Comparison of ENCODE assay signal across 10 cellular contexts in genomic region chr2:215657844-215658243, GRCh38.
DNase-seq lines count a peak whose midpoint lies in the region; ATAC-seq and TF ChIP-seq lines count a peak whose summit lies in the region.
"Had no signal": no experiment of that assay in that cellular context is flagged by ENCODE, and none has a peak within 500 bp of the region (broad histone marks: within the 10 kb centered on the region; RNA-seq: fewer than 3 reads in every experiment).

No MANE protein-coding gene starts in this region.

- H3K9me2 ChIP-seq in PC-9 (ENCODE audit: insufficient read depth), result no peaks in the 10 kb centered on the region

- H3K27ac ChIP-seq in osteoblast (ENCODE audit: low read depth, low read length), result peak overlapping the region; percentile 91
- no peak overlapping the region for H3K27ac ChIP-seq in PC-9

- no peak overlapping the region for H3K4me3 Mint-ChIP-seq in stimulated activated effector memory CD8-positive, alpha-beta T cell treated with anti-CD3 and anti-CD28 coated beads, Interleukin-12 subunit alpha, Interleukin-12 subunit beta, amount 100 ng/mL, for 72 hours

- H3F3A ChIP-seq in PC-9 (ENCODE audit: insufficient read depth, low read depth), result no peaks in the 10 kb centered on the region

- no peak for ATAC-seq in stimulated activated effector memory CD8-positive, alpha-beta T cell treated with anti-CD3 and anti-CD28 coated beads, Interleukin-12 subunit alpha, Interleukin-12 subunit beta, amount 100 ng/mL, for 72 hours
- no peak for ATAC-seq in Right ventricle myocardium inferior

- H3K9me3 ChIP-seq in osteoblast (ENCODE audit: low read depth, low read length), result no peaks in the 10 kb centered on the region
- H3K9me3 ChIP-seq in BE2C, result no peaks in the 10 kb centered on the region
- no peaks in the 10 kb centered on the region for H3K9me3 ChIP-seq in PC-9 (ENCODE audit: insufficient read depth, low read depth)

- DNase-seq in AG09319 (ENCODE audit: extremely low read depth, low read depth) (peak; percentile 67), RKO (ENCODE audit: low spot score) (peak; percentile 55), fibroblast of gingiva (ENCODE audit: low read depth) (peak; percentile 66), osteoblast (ENCODE audit: insufficient read length, low spot score, missing footprints) (peak; percentile 58), BE2C (no peak), PC-9 (no peak), Right ventricle myocardium inferior (ENCODE audit: missing footprints) (no peak)
- DNase-seq in stimulated activated effector memory CD8-positive, alpha-beta T cell treated with anti-CD3 and anti-CD28 coated beads, Interleukin-12 subunit alpha, Interleukin-12 subunit beta, amount 100 ng/mL, for 72 hours (ENCODE audit: low spot score in 2 of 2), result no peak
- DNase-seq: GOT3, left cardiac atrium had no signal

- H3K4me2 ChIP-seq in osteoblast (ENCODE audit: insufficient read depth, low read length) (peak overlapping the region; percentile 23), PC-9 (no peak overlapping the region)

- H3K27me3 ChIP-seq in osteoblast (ENCODE audit: insufficient read depth, low read length) (no peaks in the 10 kb centered on the region), BE2C (no peaks in the 10 kb centered on the region), PC-9 (ENCODE audit: insufficient read depth, low read depth) (no peaks in the 10 kb centered on the region)

- POLR2A ChIA-PET in PC-9 (lab: Charles Lee; ENCODE audit: unreplicated experiment), result no interaction called here

- CTCF ChIA-PET in PC-9 (lab: Charles Lee), result no interaction called here

- H4K20me1 ChIP-seq in osteoblast (ENCODE audit: insufficient read depth, low read length) (no peaks in the 10 kb centered on the region), PC-9 (ENCODE audit: insufficient read depth) (no peaks in the 10 kb centered on the region)

- H3K36me3 ChIP-seq in osteoblast (ENCODE audit: insufficient read depth, low read length) (no peaks in the 10 kb centered on the region), BE2C (no peaks in the 10 kb centered on the region), PC-9 (ENCODE audit: low read depth) (no peaks in the 10 kb centered on the region)

- H3K4me1 ChIP-seq in osteoblast (ENCODE audit: insufficient read depth, low read length) (peaks cover 55% of the 10 kb centered on the region), BE2C (no peaks in the 10 kb centered on the region), PC-9 (replicated peaks; ENCODE audit: insufficient read depth) (no peaks in the 10 kb centered on the region)

- H3K36me3 Mint-ChIP-seq in stimulated activated effector memory CD8-positive, alpha-beta T cell treated with anti-CD3 and anti-CD28 coated beads, Interleukin-12 subunit alpha, Interleukin-12 subunit beta, amount 100 ng/mL, for 72 hours, result no peaks in the 10 kb centered on the region

- H3K4me3 ChIP-seq in osteoblast (ENCODE audit: insufficient read depth, low read length) (no peak overlapping the region), BE2C (ENCODE audit: low read depth, low read length) (no peak overlapping the region), PC-9 (no peak overlapping the region)

- BruUV-seq in PC-9 (replicated peaks; lab: Mats Ljungman, UMichigan), result no TSS peak

- intact Hi-C loops in PC-9 (cut with micrococcal nuclease; ENCODE audit: unreplicated experiment) (no loop called here), Right ventricle myocardium inferior (cut with DNase I) (no loop called here)

- H2AFZ ChIP-seq in osteoblast (ENCODE audit: low read length) (no peak overlapping the region), PC-9 (no peak overlapping the region)

- no peaks in the 10 kb centered on the region for H3K9me3 Mint-ChIP-seq in stimulated activated effector memory CD8-positive, alpha-beta T cell treated with anti-CD3 and anti-CD28 coated beads, Interleukin-12 subunit alpha, Interleukin-12 subunit beta, amount 100 ng/mL, for 72 hours

- H3K4me1 Mint-ChIP-seq in stimulated activated effector memory CD8-positive, alpha-beta T cell treated with anti-CD3 and anti-CD28 coated beads, Interleukin-12 subunit alpha, Interleukin-12 subunit beta, amount 100 ng/mL, for 72 hours, result no peaks in the 10 kb centered on the region

- no peak overlapping the region for H3K27ac Mint-ChIP-seq in stimulated activated effector memory CD8-positive, alpha-beta T cell treated with anti-CD3 and anti-CD28 coated beads, Interleukin-12 subunit alpha, Interleukin-12 subunit beta, amount 100 ng/mL, for 72 hours

- peaks cover 5% of the 10 kb centered on the region for H3K79me2 ChIP-seq in osteoblast (ENCODE audit: insufficient read depth, low read length)
- H3K79me2 ChIP-seq in PC-9 (ENCODE audit: low read depth), result no peaks in the 10 kb centered on the region

- TF ChIP-seq CTCF in AG09319 (IDR thresholded peaks at IDR 0.05; ENCODE audit: low read depth, low read length) (peak; percentile 8), osteoblast (IDR thresholded peaks at IDR 0.05; ENCODE audit: extremely low read depth, low read depth, low read length) (no peak), BE2C (IDR thresholded peaks at IDR 0.05; ENCODE audit: low read depth, low read length) (no peak), PC-9 (conservative IDR thresholded peaks at IDR 0.05) (no peak)

Comparison
In these comparisons a context has a peak if more than half of its experiments do, and no peak if none do; other contexts are left out.
1. DNase-seq: peak in AG09319 (single experiment), RKO (single experiment), fibroblast of gingiva (single experiment) and osteoblast (single experiment); none in BE2C (single experiment), PC-9 (0 of 2), stimulated activated effector memory CD8-positive, alpha-beta T cell treated with anti-CD3 and anti-CD28 coated beads, Interleukin-12 subunit alpha, Interleukin-12 subunit beta, amount 100 ng/mL, for 72 hours (0 of 2) and Right ventricle myocardium inferior (single experiment).